ENCODE assay signal across 1 cellular context in genomic region chr10:72215611-72216549, GRCh38.
A peak's percentile ranks its signal among the peaks of the same experiment; 100 is the strongest.
TF ChIP-seq lines count a peak whose summit lies in the region.

ANAPC16 (plus strand) TSS chr10:72216012; CDS start chr10:72223915, 7,903 bp downstream.
A gene with protein sequence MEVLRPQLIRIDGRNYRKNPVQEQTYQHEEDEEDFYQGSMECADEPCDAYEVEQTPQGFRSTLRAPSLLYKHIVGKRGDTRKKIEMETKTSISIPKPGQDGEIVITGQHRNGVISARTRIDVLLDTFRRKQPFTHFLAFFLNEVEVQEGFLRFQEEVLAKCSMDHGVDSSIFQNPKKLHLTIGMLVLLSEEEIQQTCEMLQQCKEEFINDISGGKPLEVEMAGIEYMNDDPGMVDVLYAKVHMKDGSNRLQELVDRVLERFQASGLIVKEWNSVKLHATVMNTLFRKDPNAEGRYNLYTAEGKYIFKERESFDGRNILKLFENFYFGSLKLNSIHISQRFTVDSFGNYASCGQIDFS (minus strand): TSS chr10:72216276. CDS start chr10:72213298, 2,978 bp downstream.

TF ChIP-seq in GM12878, 131 proteins besides CTCF, POLR2A, EP300 and RAD21 (continued from another document and continues in another):
- TF ChIP-seq, protein P1, sequence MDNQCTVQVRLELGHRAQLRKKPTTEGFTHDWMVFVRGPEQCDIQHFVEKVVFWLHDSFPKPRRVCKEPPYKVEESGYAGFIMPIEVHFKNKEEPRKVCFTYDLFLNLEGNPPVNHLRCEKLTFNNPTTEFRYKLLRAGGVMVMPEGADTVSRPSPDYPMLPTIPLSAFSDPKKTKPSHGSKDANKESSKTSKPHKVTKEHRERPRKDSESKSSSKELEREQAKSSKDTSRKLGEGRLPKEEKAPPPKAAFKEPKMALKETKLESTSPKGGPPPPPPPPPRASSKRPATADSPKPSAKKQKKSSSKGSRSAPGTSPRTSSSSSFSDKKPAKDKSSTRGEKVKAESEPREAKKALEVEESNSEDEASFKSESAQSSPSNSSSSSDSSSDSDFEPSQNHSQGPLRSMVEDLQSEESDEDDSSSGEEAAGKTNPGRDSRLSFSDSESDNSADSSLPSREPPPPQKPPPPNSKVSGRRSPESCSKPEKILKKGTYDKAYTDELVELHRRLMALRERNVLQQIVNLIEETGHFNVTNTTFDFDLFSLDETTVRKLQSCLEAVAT (IDR thresholded peaks at IDR 0.05) = no peak
- peak; percentile 90; the same call in 1 of the 2 replicates for TF ChIP-seq POLR2AphosphoS5 (IDR thresholded peaks at IDR 0.05; ENCODE audit: low read length)
- TF ChIP-seq ZBED1 (IDR thresholded peaks at IDR 0.05; ENCODE audit: borderline replicate concordance) = 0 out of 2 replicates have a peak, but pooled peaks have one; percentile 57
- no peak for TF ChIP-seq HDAC2 (IDR thresholded peaks at IDR 0.05)
- no peak for TF ChIP-seq ATF3 (IDR thresholded peaks at IDR 0.05; ENCODE audit: borderline replicate concordance, extremely low read depth, low read depth, low read length)
- TF ChIP-seq BCLAF1 (IDR thresholded peaks at IDR 0.05) = no peak
- TF ChIP-seq RB1 (IDR thresholded peaks at IDR 0.05; ENCODE audit: borderline replicate concordance) = peak; percentile 75; the same call in 1 of the 2 replicates
- no peak for TF ChIP-seq NFYA (IDR thresholded peaks at IDR 0.05; ENCODE audit: borderline replicate concordance, low read depth, low read length)
- TF ChIP-seq STAT1 (conservative IDR thresholded peaks at IDR 0.05) = no peak; the same call in 1 of the 2 replicates
- no peak for TF ChIP-seq SIX5 (IDR thresholded peaks at IDR 0.05; ENCODE audit: low read depth, low read length, severe bottlenecking)
- peak; percentile 71 for TF ChIP-seq SP1 (IDR thresholded peaks at IDR 0.05; ENCODE audit: low read depth, low read length)
- TF ChIP-seq, protein P2, sequence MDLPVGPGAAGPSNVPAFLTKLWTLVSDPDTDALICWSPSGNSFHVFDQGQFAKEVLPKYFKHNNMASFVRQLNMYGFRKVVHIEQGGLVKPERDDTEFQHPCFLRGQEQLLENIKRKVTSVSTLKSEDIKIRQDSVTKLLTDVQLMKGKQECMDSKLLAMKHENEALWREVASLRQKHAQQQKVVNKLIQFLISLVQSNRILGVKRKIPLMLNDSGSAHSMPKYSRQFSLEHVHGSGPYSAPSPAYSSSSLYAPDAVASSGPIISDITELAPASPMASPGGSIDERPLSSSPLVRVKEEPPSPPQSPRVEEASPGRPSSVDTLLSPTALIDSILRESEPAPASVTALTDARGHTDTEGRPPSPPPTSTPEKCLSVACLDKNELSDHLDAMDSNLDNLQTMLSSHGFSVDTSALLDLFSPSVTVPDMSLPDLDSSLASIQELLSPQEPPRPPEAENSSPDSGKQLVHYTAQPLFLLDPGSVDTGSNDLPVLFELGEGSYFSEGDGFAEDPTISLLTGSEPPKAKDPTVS (IDR thresholded peaks at IDR 0.05; ENCODE audit: low read depth, low read length) = peak; percentile 98
- TF ChIP-seq, protein P3, sequence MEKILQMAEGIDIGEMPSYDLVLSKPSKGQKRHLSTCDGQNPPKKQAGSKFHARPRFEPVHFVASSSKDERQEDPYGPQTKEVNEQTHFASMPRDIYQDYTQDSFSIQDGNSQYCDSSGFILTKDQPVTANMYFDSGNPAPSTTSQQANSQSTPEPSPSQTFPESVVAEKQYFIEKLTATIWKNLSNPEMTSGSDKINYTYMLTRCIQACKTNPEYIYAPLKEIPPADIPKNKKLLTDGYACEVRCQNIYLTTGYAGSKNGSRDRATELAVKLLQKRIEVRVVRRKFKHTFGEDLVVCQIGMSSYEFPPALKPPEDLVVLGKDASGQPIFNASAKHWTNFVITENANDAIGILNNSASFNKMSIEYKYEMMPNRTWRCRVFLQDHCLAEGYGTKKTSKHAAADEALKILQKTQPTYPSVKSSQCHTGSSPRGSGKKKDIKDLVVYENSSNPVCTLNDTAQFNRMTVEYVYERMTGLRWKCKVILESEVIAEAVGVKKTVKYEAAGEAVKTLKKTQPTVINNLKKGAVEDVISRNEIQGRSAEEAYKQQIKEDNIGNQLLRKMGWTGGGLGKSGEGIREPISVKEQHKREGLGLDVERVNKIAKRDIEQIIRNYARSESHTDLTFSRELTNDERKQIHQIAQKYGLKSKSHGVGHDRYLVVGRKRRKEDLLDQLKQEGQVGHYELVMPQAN (conservative IDR thresholded peaks at IDR 0.05) = no peak; the same call in 1 of the 2 replicates
- TF ChIP-seq, protein P4, sequence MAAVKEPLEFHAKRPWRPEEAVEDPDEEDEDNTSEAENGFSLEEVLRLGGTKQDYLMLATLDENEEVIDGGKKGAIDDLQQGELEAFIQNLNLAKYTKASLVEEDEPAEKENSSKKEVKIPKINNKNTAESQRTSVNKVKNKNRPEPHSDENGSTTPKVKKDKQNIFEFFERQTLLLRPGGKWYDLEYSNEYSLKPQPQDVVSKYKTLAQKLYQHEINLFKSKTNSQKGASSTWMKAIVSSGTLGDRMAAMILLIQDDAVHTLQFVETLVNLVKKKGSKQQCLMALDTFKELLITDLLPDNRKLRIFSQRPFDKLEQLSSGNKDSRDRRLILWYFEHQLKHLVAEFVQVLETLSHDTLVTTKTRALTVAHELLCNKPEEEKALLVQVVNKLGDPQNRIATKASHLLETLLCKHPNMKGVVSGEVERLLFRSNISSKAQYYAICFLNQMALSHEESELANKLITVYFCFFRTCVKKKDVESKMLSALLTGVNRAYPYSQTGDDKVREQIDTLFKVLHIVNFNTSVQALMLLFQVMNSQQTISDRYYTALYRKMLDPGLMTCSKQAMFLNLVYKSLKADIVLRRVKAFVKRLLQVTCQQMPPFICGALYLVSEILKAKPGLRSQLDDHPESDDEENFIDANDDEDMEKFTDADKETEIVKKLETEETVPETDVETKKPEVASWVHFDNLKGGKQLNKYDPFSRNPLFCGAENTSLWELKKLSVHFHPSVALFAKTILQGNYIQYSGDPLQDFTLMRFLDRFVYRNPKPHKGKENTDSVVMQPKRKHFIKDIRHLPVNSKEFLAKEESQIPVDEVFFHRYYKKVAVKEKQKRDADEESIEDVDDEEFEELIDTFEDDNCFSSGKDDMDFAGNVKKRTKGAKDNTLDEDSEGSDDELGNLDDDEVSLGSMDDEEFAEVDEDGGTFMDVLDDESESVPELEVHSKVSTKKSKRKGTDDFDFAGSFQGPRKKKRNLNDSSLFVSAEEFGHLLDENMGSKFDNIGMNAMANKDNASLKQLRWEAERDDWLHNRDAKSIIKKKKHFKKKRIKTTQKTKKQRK (IDR thresholded peaks at IDR 0.05; ENCODE audit: low read depth, low read length) = no peak
- no peak for TF ChIP-seq ESRRA (IDR thresholded peaks at IDR 0.05; ENCODE audit: low read length)
- TF ChIP-seq MEF2B (IDR thresholded peaks at IDR 0.05; ENCODE audit: partially characterized antibody, poor library complexity, severe bottlenecking) = peak; percentile 54
- TF ChIP-seq BACH1 (IDR thresholded peaks at IDR 0.05; ENCODE audit: borderline replicate concordance) = peak; percentile 90
- TF ChIP-seq RCOR1 (conservative IDR thresholded peaks at IDR 0.05; ENCODE audit: low read depth, low read length) = 0 out of 2 replicates have a peak, but pooled peaks have one; percentile 48
- peak; percentile 77; the same call in 1 of the 2 replicates for TF ChIP-seq HDGF (IDR thresholded peaks at IDR 0.05)
- no peak for TF ChIP-seq ASH2L (IDR thresholded peaks at IDR 0.05; ENCODE audit: borderline replicate concordance, low read depth)
- no peak for TF ChIP-seq SPI1 (IDR thresholded peaks at IDR 0.05; ENCODE audit: borderline replicate concordance, insufficient read depth, low read depth, low read length)
- TF ChIP-seq ZNF384 (IDR thresholded peaks at IDR 0.05; ENCODE audit: borderline replicate concordance, low read depth, low read length) = no peak
- peak; percentile 38; the same call in 1 of the 2 replicates for TF ChIP-seq JUND (IDR thresholded peaks at IDR 0.05; ENCODE audit: low read depth, low read length)
- TF ChIP-seq ZNF207 (IDR thresholded peaks at IDR 0.05; ENCODE audit: borderline replicate concordance) = 0 out of 2 replicates have a peak, but pooled peaks have one; percentile 58
- no peak for TF ChIP-seq KAT2A (conservative IDR thresholded peaks at IDR 0.05; ENCODE audit: control insufficient read depth, low read depth, low read length)
- no peak for TF ChIP-seq TCF3 (IDR thresholded peaks at IDR 0.05; ENCODE audit: borderline replicate concordance, insufficient read depth, low read depth, low read length)
- TF ChIP-seq SREBF1 (IDR thresholded peaks at IDR 0.05; ENCODE audit: low read length) = no peak
- TF ChIP-seq ZBTB40 (IDR thresholded peaks at IDR 0.05; ENCODE audit: borderline replicate concordance) = no peak
- TF ChIP-seq NR2F1 (conservative IDR thresholded peaks at IDR 0.05) = peak; percentile 93
- TF ChIP-seq NFXL1 (IDR thresholded peaks at IDR 0.05; ENCODE audit: borderline replicate concordance) = no peak
- TF ChIP-seq PAX8 (IDR thresholded peaks at IDR 0.05) = no peak
- no peak for TF ChIP-seq TARDBP (IDR thresholded peaks at IDR 0.05; ENCODE audit: borderline replicate concordance)
- TF ChIP-seq IRF5 (IDR thresholded peaks at IDR 0.05; ENCODE audit: borderline replicate concordance) = no peak
- TF ChIP-seq E2F8 (IDR thresholded peaks at IDR 0.05; ENCODE audit: low read depth, partially characterized antibody) = no peak
